Comparison of ENCODE assay signal across 1 cellular context in genomic region chr21:44982558-44983244, GRCh38.
TF ChIP-seq lines count a peak whose summit lies in the region.

No MANE protein-coding gene starts in this region.

TF ChIP-seq in HepG2, 621 proteins besides CTCF, POLR2A, EP300 and RAD21 (continued from another document and continues in another):
- TF ChIP-seq ZNF687 (CRISPR knock-in tag; IDR thresholded peaks at IDR 0.05) (peak; percentile 97), KDM3A (CRISPR knock-in tag; IDR thresholded peaks at IDR 0.05; ENCODE audit: low read depth) (peak; percentile 76; the same call in 1 of the 2 replicates), ZNF747 (CRISPR knock-in tag; IDR thresholded peaks at IDR 0.05; ENCODE audit: borderline replicate concordance) (0 out of 2 replicates have a peak, but pooled peaks have one; percentile 33), PHB2 (IDR thresholded peaks at IDR 0.05; ENCODE audit: partially characterized antibody) (no peak), FOXA1 (IDR thresholded peaks at IDR 0.05) (no peak), FOXA1 (CRISPR knock-in tag; IDR thresholded peaks at IDR 0.05) (peak; percentile 50; the same call in 1 of the 2 replicates), SAP130 (CRISPR knock-in tag; IDR thresholded peaks at IDR 0.05; ENCODE audit: low read depth) (peak; percentile 38; the same call in 1 of the 2 replicates), ZNF761 (CRISPR knock-in tag; conservative IDR thresholded peaks at IDR 0.05) (no peak; the same call in 1 of the 2 replicates), RNF2 (conservative IDR thresholded peaks at IDR 0.05; ENCODE audit: low read depth) (peak; percentile 80; the same call in 1 of the 2 replicates), NONO (IDR thresholded peaks at IDR 0.05) (no peak), NONO (CRISPR knock-in tag; conservative IDR thresholded peaks at IDR 0.05) (peak; percentile 50; the same call in 1 of the 2 replicates), TARDBP (CRISPR knock-in tag; IDR thresholded peaks at IDR 0.05) (peak; percentile 33; the same call in 1 of the 2 replicates), ZNF430 (CRISPR knock-in tag; IDR thresholded peaks at IDR 0.05) (0 out of 2 replicates have a peak, but pooled peaks have one; percentile 26), ZNF331 (CRISPR knock-in tag; IDR thresholded peaks at IDR 0.05) (0 out of 2 replicates have a peak, but pooled peaks have one; percentile 16), SNAI1 (CRISPR knock-in tag; IDR thresholded peaks at IDR 0.05; ENCODE audit: borderline replicate concordance) (no peak), ZNF891 (CRISPR knock-in tag; IDR thresholded peaks at IDR 0.05) (0 out of 2 replicates have a peak, but pooled peaks have one; percentile 34), ZC3H13 (CRISPR knock-in tag; IDR thresholded peaks at IDR 0.05) (no peak), SALL1 (CRISPR knock-in tag; IDR thresholded peaks at IDR 0.05) (peak; percentile 77; the same call in 1 of the 2 replicates), REL (CRISPR knock-in tag; conservative IDR thresholded peaks at IDR 0.05) (no peak), RXRB (CRISPR knock-in tag; IDR thresholded peaks at IDR 0.05; ENCODE audit: borderline replicate concordance) (peak; percentile 62), ZBTB21 (CRISPR knock-in tag; IDR thresholded peaks at IDR 0.05) (0 out of 2 replicates have a peak, but pooled peaks have one; percentile 17), ZNF501 (CRISPR knock-in tag; IDR thresholded peaks at IDR 0.05) (peak; percentile 57), SPEN (CRISPR knock-in tag; IDR thresholded peaks at IDR 0.05; ENCODE audit: low read depth) (peak; percentile 65; the same call in 1 of the 2 replicates), ZNF121 (CRISPR knock-in tag; IDR thresholded peaks at IDR 0.05) (no peak), PHF20 (CRISPR knock-in tag; IDR thresholded peaks at IDR 0.05) (0 out of 2 replicates have a peak, but pooled peaks have one; percentile 42), HDAC2 (CRISPR knock-in tag; IDR thresholded peaks at IDR 0.05) (peak; percentile 66; the same call in 1 of the 2 replicates), ZNF256 (CRISPR knock-in tag; conservative IDR thresholded peaks at IDR 0.05) (no peak), FOSL2 (CRISPR knock-in tag; IDR thresholded peaks at IDR 0.05) (peak; percentile 81), ZNF264 (CRISPR knock-in tag; IDR thresholded peaks at IDR 0.05) (no peak), ZNF788 (CRISPR knock-in tag; IDR thresholded peaks at IDR 0.05; ENCODE audit: borderline replicate concordance) (0 out of 2 replicates have a peak, but pooled peaks have one; percentile 42), ZNF292 (CRISPR knock-in tag; IDR thresholded peaks at IDR 0.05; ENCODE audit: borderline replicate concordance, low read depth) (peak; percentile 44), ZSCAN25 (CRISPR knock-in tag; IDR thresholded peaks at IDR 0.05) (no peak), THRA (CRISPR knock-in tag; IDR thresholded peaks at IDR 0.05; ENCODE audit: borderline replicate concordance) (peak; percentile 81; the same call in 1 of the 2 replicates), HMG20A (CRISPR knock-in tag; IDR thresholded peaks at IDR 0.05; ENCODE audit: borderline replicate concordance) (no peak), KLF12 (CRISPR knock-in tag; IDR thresholded peaks at IDR 0.05; ENCODE audit: borderline replicate concordance) (no peak), ZNF772 (CRISPR knock-in tag; IDR thresholded peaks at IDR 0.05) (peak; percentile 35; the same call in 1 of the 2 replicates), AGO2 (optimal IDR thresholded peaks at IDR 0.05; ENCODE audit: low read depth, low read length) (peak; percentile 17), ZBTB20 (CRISPR knock-in tag; IDR thresholded peaks at IDR 0.05; ENCODE audit: borderline replicate concordance, low read depth) (0 out of 2 replicates have a peak, but pooled peaks have one; percentile 55), ZSCAN5A (CRISPR knock-in tag; IDR thresholded peaks at IDR 0.05; ENCODE audit: borderline replicate concordance) (no peak)
- TF ChIP-seq, protein P1, sequence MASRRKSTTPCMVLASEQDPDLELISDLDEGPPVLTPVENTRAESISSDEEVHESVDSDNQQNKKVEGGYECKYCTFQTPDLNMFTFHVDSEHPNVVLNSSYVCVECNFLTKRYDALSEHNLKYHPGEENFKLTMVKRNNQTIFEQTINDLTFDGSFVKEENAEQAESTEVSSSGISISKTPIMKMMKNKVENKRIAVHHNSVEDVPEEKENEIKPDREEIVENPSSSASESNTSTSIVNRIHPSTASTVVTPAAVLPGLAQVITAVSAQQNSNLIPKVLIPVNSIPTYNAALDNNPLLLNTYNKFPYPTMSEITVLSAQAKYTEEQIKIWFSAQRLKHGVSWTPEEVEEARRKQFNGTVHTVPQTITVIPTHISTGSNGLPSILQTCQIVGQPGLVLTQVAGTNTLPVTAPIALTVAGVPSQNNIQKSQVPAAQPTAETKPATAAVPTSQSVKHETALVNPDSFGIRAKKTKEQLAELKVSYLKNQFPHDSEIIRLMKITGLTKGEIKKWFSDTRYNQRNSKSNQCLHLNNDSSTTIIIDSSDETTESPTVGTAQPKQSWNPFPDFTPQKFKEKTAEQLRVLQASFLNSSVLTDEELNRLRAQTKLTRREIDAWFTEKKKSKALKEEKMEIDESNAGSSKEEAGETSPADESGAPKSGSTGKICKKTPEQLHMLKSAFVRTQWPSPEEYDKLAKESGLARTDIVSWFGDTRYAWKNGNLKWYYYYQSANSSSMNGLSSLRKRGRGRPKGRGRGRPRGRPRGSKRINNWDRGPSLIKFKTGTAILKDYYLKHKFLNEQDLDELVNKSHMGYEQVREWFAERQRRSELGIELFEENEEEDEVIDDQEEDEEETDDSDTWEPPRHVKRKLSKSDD (CRISPR knock-in tag; IDR thresholded peaks at IDR 0.05; ENCODE audit: low read depth) = peak; percentile 90; the same call in 1 of the 2 replicates
- TF ChIP-seq, protein P2, sequence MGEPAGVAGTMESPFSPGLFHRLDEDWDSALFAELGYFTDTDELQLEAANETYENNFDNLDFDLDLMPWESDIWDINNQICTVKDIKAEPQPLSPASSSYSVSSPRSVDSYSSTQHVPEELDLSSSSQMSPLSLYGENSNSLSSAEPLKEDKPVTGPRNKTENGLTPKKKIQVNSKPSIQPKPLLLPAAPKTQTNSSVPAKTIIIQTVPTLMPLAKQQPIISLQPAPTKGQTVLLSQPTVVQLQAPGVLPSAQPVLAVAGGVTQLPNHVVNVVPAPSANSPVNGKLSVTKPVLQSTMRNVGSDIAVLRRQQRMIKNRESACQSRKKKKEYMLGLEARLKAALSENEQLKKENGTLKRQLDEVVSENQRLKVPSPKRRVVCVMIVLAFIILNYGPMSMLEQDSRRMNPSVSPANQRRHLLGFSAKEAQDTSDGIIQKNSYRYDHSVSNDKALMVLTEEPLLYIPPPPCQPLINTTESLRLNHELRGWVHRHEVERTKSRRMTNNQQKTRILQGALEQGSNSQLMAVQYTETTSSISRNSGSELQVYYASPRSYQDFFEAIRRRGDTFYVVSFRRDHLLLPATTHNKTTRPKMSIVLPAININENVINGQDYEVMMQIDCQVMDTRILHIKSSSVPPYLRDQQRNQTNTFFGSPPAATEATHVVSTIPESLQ (CRISPR knock-in tag; conservative IDR thresholded peaks at IDR 0.05) = no peak
- TF ChIP-seq, protein P3, sequence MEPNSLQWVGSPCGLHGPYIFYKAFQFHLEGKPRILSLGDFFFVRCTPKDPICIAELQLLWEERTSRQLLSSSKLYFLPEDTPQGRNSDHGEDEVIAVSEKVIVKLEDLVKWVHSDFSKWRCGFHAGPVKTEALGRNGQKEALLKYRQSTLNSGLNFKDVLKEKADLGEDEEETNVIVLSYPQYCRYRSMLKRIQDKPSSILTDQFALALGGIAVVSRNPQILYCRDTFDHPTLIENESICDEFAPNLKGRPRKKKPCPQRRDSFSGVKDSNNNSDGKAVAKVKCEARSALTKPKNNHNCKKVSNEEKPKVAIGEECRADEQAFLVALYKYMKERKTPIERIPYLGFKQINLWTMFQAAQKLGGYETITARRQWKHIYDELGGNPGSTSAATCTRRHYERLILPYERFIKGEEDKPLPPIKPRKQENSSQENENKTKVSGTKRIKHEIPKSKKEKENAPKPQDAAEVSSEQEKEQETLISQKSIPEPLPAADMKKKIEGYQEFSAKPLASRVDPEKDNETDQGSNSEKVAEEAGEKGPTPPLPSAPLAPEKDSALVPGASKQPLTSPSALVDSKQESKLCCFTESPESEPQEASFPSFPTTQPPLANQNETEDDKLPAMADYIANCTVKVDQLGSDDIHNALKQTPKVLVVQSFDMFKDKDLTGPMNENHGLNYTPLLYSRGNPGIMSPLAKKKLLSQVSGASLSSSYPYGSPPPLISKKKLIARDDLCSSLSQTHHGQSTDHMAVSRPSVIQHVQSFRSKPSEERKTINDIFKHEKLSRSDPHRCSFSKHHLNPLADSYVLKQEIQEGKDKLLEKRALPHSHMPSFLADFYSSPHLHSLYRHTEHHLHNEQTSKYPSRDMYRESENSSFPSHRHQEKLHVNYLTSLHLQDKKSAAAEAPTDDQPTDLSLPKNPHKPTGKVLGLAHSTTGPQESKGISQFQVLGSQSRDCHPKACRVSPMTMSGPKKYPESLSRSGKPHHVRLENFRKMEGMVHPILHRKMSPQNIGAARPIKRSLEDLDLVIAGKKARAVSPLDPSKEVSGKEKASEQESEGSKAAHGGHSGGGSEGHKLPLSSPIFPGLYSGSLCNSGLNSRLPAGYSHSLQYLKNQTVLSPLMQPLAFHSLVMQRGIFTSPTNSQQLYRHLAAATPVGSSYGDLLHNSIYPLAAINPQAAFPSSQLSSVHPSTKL (CRISPR knock-in tag; IDR thresholded peaks at IDR 0.05) = peak; percentile 69
- TF ChIP-seq, protein P4, sequence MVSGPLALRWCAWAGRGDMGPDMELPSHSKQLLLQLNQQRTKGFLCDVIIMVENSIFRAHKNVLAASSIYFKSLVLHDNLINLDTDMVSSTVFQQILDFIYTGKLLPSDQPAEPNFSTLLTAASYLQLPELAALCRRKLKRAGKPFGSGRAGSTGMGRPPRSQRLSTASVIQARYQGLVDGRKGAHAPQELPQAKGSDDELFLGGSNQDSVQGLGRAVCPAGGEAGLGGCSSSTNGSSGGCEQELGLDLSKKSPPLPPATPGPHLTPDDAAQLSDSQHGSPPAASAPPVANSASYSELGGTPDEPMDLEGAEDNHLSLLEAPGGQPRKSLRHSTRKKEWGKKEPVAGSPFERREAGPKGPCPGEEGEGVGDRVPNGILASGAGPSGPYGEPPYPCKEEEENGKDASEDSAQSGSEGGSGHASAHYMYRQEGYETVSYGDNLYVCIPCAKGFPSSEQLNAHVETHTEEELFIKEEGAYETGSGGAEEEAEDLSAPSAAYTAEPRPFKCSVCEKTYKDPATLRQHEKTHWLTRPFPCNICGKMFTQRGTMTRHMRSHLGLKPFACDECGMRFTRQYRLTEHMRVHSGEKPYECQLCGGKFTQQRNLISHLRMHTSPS (CRISPR knock-in tag; IDR thresholded peaks at IDR 0.05; ENCODE audit: low read depth) = peak; percentile 40; the same call in 1 of the 2 replicates
- TF ChIP-seq, protein P5, sequence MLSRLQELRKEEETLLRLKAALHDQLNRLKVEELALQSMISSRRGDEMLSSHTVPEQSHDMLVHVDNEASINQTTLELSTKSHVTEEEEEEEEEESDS (CRISPR knock-in tag; IDR thresholded peaks at IDR 0.05; ENCODE audit: borderline replicate concordance) = no peak
